In the genomic region with DNA sequence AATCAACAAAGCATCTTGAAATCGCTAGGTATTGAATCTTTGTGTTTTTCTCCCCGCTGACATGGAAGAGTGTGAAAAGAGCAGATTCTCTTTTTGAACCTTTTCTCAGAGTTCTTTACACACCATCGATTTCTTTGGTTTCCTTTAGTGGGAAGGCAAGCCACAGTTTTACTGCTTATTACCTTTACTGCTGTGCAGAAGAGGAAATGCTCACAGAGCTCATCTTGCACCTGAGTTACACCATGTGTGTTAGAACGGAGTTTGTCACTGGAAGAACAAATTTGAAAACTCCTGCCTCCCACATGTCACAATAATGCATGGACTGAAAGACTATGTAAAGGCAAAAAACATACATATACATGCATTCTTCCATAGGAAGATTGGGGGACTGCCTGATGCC, we compare ENCODE assay signal across 21 cellular contexts. TPM values are rescaled to one million over a fixed set of nuclear protein-coding genes. Genes with fewer than 3 reads are reported as not detected.
DNase-seq lines count a peak whose midpoint lies in the region; ATAC-seq lines count a peak whose summit lies in the region.
"Had no signal": no experiment of that assay in that cellular context is flagged by ENCODE, and none has a peak within 500 bp of the region (broad histone marks: within the 10 kb centered on the region; RNA-seq: fewer than 3 reads in every experiment).

No MANE protein-coding gene starts in this region.

- peaks cover 50% of the 10 kb centered on the region for H3K36me3 Mint-ChIP-seq in stimulated activated naive CD8-positive, alpha-beta T cell treated with anti-CD3 and anti-CD28 coated beads, Interleukin-15, Interleukin-2, amounts not matched to agents 100 ng/mL and 50 ng/mL, for 24 hours (ENCODE audit: low read depth)

- peaks cover 21% of the 10 kb centered on the region for H3K9me3 Mint-ChIP-seq in stimulated activated naive CD8-positive, alpha-beta T cell treated with anti-CD3 and anti-CD28 coated beads, Interleukin-15, Interleukin-2, amounts not matched to agents 100 ng/mL and 50 ng/mL, for 24 hours

- no peaks in the 10 kb centered on the region for H3K9me2 ChIP-seq in Karpas-422 (replicated peaks; ENCODE audit: insufficient read depth, low read length)

- H3K4me3 ChIP-seq in Karpas-422 (ENCODE audit: low read length): no peak overlapping the region
- H3K4me3 ChIP-seq: body of pancreas, K562, right lobe of liver, SJSA1, thoracic aorta, uterus had no signal

- DNase-seq in stimulated activated naive CD8-positive, alpha-beta T cell treated with anti-CD3 and anti-CD28 coated beads, Interleukin-15, Interleukin-2, amounts not matched to agents 100 U/mL and 50 U/mL, for 24 hours: no peak
- DNase-seq in Karpas-422 (no peak), epithelial cell of prostate (ENCODE audit: low read depth, low spot score) (no peak)
- DNase-seq: activated CD4-positive, CD25-positive, alpha-beta regulatory T cell treated with anti-CD3 and anti-CD28 coated beads, Interleukin-2, amount 50 U/mL, for 72 hours; body of pancreas; DMS 273 treated with DMSO at 0.1 percent for 48 hours; MM.1S; NCI-H1417; NCI-H2029 treated with DMSO at 0.1 percent for 48 hours; NCI-H526 treated with DMSO at 0.1 percent for 48 hours; right lobe of liver; stimulated activated CD4-positive, alpha-beta T cell treated with anti-CD3 and anti-CD28 coated beads, Interleukin-12 subunit alpha, Interleukin-12 subunit beta, amount 100 ng/mL, for 4 hours; stimulated activated CD4-positive, alpha-beta T cell treated with anti-CD3 and anti-CD28 coated beads, Interleukin-4, amount 100 ng/mL, for 24 hours; uterus had no signal

- peaks cover 15% of the 10 kb centered on the region; the same call in 1 of the 2 replicates for H3K36me3 ChIP-seq in Karpas-422 (ENCODE audit: insufficient read depth, low read length)
- H3K36me3 ChIP-seq: right lobe of liver, SJSA1, thoracic aorta, uterus had no signal

- H4K20me1 ChIP-seq in Karpas-422 (ENCODE audit: insufficient read depth, low read depth, low read length): no peaks in the 10 kb centered on the region

- H3K4me1 Mint-ChIP-seq in stimulated activated naive CD8-positive, alpha-beta T cell treated with anti-CD3 and anti-CD28 coated beads, Interleukin-15, Interleukin-2, amounts not matched to agents 100 ng/mL and 50 ng/mL, for 24 hours (ENCODE audit: low read depth): peaks cover 36% of the 10 kb centered on the region

- peak overlapping the region; percentile 27; the same call in 1 of the 2 replicates for H2AFZ ChIP-seq in Karpas-422 (ENCODE audit: low read length)

- H3K4me3 Mint-ChIP-seq in stimulated activated naive CD8-positive, alpha-beta T cell treated with anti-CD3 and anti-CD28 coated beads, Interleukin-15, Interleukin-2, amounts not matched to agents 100 ng/mL and 50 ng/mL, for 24 hours: peak overlapping the region; percentile 55

- no peaks in the 10 kb centered on the region; the same call in 1 of the 2 replicates for H3K79me2 ChIP-seq in Karpas-422 (ENCODE audit: low read length)

- no peak for ATAC-seq in stimulated activated naive CD8-positive, alpha-beta T cell treated with anti-CD3 and anti-CD28 coated beads, Interleukin-15, Interleukin-2, amounts not matched to agents 100 U/mL and 50 U/mL, for 24 hours
- ATAC-seq in HG03025 (IDR thresholded peaks at IDR 0.05; ENCODE audit: low FRiP score, unreplicated experiment) (no peak), HG03521 (IDR thresholded peaks at IDR 0.05; ENCODE audit: unreplicated experiment) (no peak), HG02884 (IDR thresholded peaks at IDR 0.05; ENCODE audit: unreplicated experiment) (no peak)
- ATAC-seq: body of pancreas, K562, right lobe of liver had no signal

- H3K27ac ChIP-seq in Karpas-422 (ENCODE audit: low read length) (peak overlapping the region; percentile 38), epithelial cell of prostate (peak overlapping the region; percentile 1)
- H3K27ac ChIP-seq: body of pancreas, right lobe of liver, SJSA1, thoracic aorta, uterus had no signal

- H3K4me2 ChIP-seq in Karpas-422 (ENCODE audit: low read depth, low read length, poor library complexity, severe bottlenecking): peak overlapping the region; percentile 47

- H3K4me1 ChIP-seq in Karpas-422 (ENCODE audit: low read length): peaks cover 16% of the 10 kb centered on the region
- H3K4me1 ChIP-seq: body of pancreas, right lobe of liver, SJSA1, uterus had no signal

- H3K27me3 ChIP-seq in Karpas-422 (ENCODE audit: low read length): no peaks in the 10 kb centered on the region
- H3K27me3 ChIP-seq: body of pancreas, right lobe of liver, SJSA1, uterus had no signal

- H3K9me3 ChIP-seq in Karpas-422 (ENCODE audit: low read length): peaks cover 22% of the 10 kb centered on the region

- no peak overlapping the region for H3K27ac Mint-ChIP-seq in stimulated activated naive CD8-positive, alpha-beta T cell treated with anti-CD3 and anti-CD28 coated beads, Interleukin-15, Interleukin-2, amounts not matched to agents 100 ng/mL and 50 ng/mL, for 24 hours

- H3K27me3 Mint-ChIP-seq in stimulated activated naive CD8-positive, alpha-beta T cell treated with anti-CD3 and anti-CD28 coated beads, Interleukin-15, Interleukin-2, amounts not matched to agents 100 ng/mL and 50 ng/mL, for 24 hours: no peaks in the 10 kb centered on the region

- H3K9ac ChIP-seq in Karpas-422 (ENCODE audit: low read length): no peak overlapping the region

RNA-seq across cellular contexts. Expression of a gene that starts 45.3 kb away (rescaled TPM):
- 70.2 and 130 TPM in 2 replicates for total RNA-seq in Karpas-422 (2014; rRNA removed; shearing (Covaris generic); ENCODE audit: low replicate concordance)
